8 cellular contexts compared by ENCODE assay signal in the genomic region with DNA sequence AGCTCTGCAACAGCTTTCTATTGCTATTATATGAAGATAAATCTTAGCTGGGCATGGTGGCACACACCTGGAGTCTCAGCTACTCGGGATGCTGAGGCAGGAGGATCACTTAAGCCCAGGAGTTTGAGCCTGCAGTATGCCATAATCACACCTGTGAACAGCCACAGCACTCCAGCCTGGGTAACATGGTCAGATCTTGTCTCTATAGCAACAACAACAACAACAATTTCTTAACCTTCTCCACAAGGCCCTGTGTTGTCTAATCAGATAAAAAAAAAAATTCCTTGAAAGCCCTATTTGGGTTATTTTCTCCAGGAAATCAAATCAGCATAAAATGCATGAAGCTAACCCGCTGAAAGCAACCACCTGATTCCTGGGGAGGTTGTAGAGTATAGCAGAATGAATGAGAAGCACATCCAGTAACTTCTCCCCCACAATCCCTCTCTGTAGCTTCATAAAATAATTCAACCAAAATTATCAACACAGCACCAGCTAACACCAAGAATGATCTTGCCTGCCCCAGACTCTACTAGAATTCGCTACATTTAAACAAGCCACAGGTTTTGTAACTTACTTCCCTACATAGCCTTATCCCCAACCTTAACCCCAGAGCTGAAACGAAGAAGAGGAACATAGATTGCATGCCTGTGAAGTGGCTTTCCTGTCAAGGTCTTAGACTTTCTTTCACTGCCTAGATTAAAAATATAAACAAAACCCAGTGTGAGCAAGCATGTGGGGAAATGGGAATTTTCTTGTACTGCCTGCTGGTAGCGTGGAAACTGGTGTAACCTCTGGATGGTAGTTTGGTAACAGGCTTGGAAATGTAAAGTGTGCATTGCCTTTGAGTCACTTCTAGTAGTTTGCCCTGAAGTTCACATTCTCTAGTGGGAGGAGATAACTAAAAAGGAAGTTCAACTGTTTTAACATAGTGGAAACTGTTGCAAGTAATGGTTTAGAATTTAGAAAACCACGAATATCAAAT. TPM values are rescaled to one million over a fixed set of nuclear protein-coding genes. Genes with fewer than 3 reads are reported as not detected.
DNase-seq lines count a peak whose midpoint lies in the region; ATAC-seq and TF ChIP-seq lines count a peak whose summit lies in the region.

No MANE protein-coding gene starts in this region.

- H3K4me1 ChIP-seq in HEK293 (ENCODE audit: control insufficient read depth, insufficient read depth, low read length) (no peaks in the 10 kb centered on the region), heart right ventricle (peaks cover 0 to 30% (median 0%) of the 10 kb centered on the region in 9 donors), esophagus squamous epithelium (no peaks in the 10 kb centered on the region)

- ATAC-seq in GM18519 (IDR thresholded peaks at IDR 0.05; ENCODE audit: low FRiP score, unreplicated experiment) = peak; percentile 36
- peak in 5 of 8 donors; percentile 49 to 75 (median 58) for ATAC-seq in heart right ventricle
- ATAC-seq in GM19035 (IDR thresholded peaks at IDR 0.05; ENCODE audit: unreplicated experiment) = no peak

- CTCF ChIA-PET in HEK293 (lab: Yijun Ruan, JAX) = no interaction called here

- H3K36me3 ChIP-seq in HEK293 (ENCODE audit: control insufficient read depth in 2 of 2, insufficient read depth in 1 of 2, low read length in 2 of 2) (no peaks in the 10 kb centered on the region), heart right ventricle (no peaks in the 10 kb centered on the region), esophagus squamous epithelium (no peaks in the 10 kb centered on the region)

- H3K4me3 ChIP-seq in HEK293 (ENCODE audit: low read depth, low read length) (no peak overlapping the region), heart right ventricle (no peak overlapping the region), esophagus squamous epithelium (no peak overlapping the region)

- intact Hi-C loops in heart right ventricle (cut with DNase I) = loop anchor here in 1 of 10 donors (10.0 kb wide), 1 partner anchor 93 kb away; no protein-coding TSS in a partner anchor
- intact Hi-C loops in esophagus squamous epithelium (cut with DNase I) = no loop called here

- no peak for TF ChIP-seq POLR2A in esophagus squamous epithelium (IDR thresholded peaks at IDR 0.05)

- POLR2A ChIA-PET in HEK293 (lab: Yijun Ruan, JAX) = no interaction called here

- TF ChIP-seq CTCF in HEK293 (tag by site-specific recombination; IDR thresholded peaks at IDR 0.05) = no peak
- no peak for TF ChIP-seq CTCF in heart right ventricle (IDR thresholded peaks at IDR 0.05)
- TF ChIP-seq CTCF in esophagus squamous epithelium (IDR thresholded peaks at IDR 0.05) = no peak

- DNase-seq in NOMO-1 treated with DMSO at 0.1 percent for 48 hours (lab: John Stamatoyannopoulos, UW; ENCODE audit: unreplicated experiment) = peak; percentile 96
- no peak for DNase-seq in heart right ventricle
- no peak for DNase-seq in esophagus squamous epithelium (lab: John Stamatoyannopoulos, UW)
- no peak for DNase-seq in A172 (ENCODE audit: low spot score)
- no peak for DNase-seq in occipital lobe (lab: John Stamatoyannopoulos, UW)

- no peaks in the 10 kb centered on the region for H3K27me3 ChIP-seq in heart right ventricle
- no peaks in the 10 kb centered on the region for H3K27me3 ChIP-seq in esophagus squamous epithelium

- 75 to 79% methylated on average over 6 of the region's 6 CpGs for WGBS in heart right ventricle, 2 donors
- 54 to 65% methylated on average over 6 of the region's 6 CpGs for WGBS in esophagus squamous epithelium, 2 donors

- no peaks in the 10 kb centered on the region for H3K9me3 ChIP-seq in HEK293 (ENCODE audit: control insufficient read depth, insufficient read depth, low read depth, low read length)
- no peaks in the 10 kb centered on the region for H3K9me3 ChIP-seq in heart right ventricle
- H3K9me3 ChIP-seq in esophagus squamous epithelium = no peaks in the 10 kb centered on the region

- H3K27ac ChIP-seq in HEK293 (ENCODE audit: extremely low read depth, low read depth, low read length) (no peak overlapping the region), heart right ventricle (peak overlapping the region in 1 of 10 donors; percentile 70), esophagus squamous epithelium (peak overlapping the region in 1 of 4 donors; percentile 56)

TF ChIP-seq in HEK293, 187 proteins besides CTCF, POLR2A, EP300 and RAD21:
- TF ChIP-seq ZNF830 (tag by site-specific recombination; IDR thresholded peaks at IDR 0.05; ENCODE audit: low read depth) (no peak), BCL6B (tag by site-specific recombination; IDR thresholded peaks at IDR 0.05) (peak; percentile 69; the same call in 1 of the 2 replicates)

RNA-seq across cellular contexts. Expression of gene STK38L, which starts 6.0 kb away (rescaled TPM):
- total RNA-seq in heart right ventricle (100 to 1,000 TPM in 5 of 10 donors, 10 to 100 TPM in 5; 40.7 to 165 (median 104) TPM), esophagus squamous epithelium (10 to 100 TPM; 15.6 to 53.2 (median 28.0) TPM), occipital lobe (23.1 TPM)
- polyA plus RNA-seq in heart right ventricle = 10 to 100 TPM in 1 of 2 donors, 1 to 10 TPM in 1; 9.5 to 23.5 TPM
- total RNA-seq in A172 (2014; rRNA removed; shearing (Covaris generic)) = 30.7 and 34.8 TPM in 2 replicates
